8 cellular contexts compared by ENCODE assay signal in the genomic region with DNA sequence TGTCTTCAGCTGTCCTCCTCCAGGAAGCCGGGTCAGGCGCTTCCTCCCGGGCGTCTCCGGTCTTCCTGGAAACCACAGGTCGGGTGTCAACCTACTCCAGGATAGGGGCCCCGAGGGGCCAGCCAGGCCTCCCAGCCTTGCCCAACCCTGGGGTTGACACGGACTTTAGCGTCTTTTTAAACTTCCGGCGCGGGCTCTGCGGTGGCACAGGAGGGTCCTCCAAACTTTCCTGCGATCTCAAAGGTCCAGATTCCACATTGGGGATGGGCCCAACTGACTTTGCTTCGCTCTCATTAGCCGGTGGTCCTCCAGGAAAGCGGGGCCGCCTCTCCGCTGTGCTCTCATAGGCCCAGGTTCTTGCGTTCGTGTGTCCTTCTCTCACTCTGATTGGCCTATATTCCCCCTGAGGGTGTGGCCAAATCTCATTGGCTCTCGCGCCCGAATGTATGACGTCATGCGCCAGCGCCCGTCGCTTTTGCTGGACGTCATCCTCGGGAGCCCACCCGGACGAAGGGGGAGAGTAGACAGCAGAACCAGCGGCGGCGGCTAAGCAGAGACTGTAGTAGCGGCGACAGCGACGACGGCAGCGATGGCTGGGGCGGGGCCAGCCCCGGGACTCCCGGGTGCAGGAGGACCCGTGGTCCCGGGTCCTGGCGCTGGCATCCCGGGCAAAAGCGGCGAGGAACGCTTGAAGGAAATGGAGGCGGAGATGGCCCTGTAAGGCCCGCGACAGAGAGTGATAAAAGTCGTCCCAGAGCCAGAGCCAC. TPM values are rescaled to one million over a fixed set of nuclear protein-coding genes. Genes with fewer than 3 reads are reported as not detected.
DNase-seq lines count a peak whose midpoint lies in the region; ATAC-seq, FAIRE-seq and TF ChIP-seq lines count a peak whose summit lies in the region.

A gene with protein sequence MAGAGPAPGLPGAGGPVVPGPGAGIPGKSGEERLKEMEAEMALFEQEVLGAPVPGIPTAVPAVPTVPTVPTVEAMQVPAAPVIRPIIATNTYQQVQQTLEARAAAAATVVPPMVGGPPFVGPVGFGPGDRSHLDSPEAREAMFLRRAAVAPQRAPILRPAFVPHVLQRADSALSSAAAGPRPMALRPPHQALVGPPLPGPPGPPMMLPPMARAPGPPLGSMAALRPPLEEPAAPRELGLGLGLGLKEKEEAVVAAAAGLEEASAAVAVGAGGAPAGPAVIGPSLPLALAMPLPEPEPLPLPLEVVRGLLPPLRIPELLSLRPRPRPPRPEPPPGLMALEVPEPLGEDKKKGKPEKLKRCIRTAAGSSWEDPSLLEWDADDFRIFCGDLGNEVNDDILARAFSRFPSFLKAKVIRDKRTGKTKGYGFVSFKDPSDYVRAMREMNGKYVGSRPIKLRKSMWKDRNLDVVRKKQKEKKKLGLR (plus strand): TSS at position 472 of the 767 bp plus-strand sequence. CDS start 118 bp downstream, at position 590.

- peak; percentile 98 for DNase-seq in BE2C
- peak; percentile 100 for DNase-seq in GM19240 (ENCODE audit: insufficient read length, low spot score)
- DNase-seq in NCI-H526 (lab: John Stamatoyannopoulos, UW), result peak; percentile 99 to 100
- DNase-seq in activated CD4-positive, alpha-beta T cell treated with anti-CD3 and anti-CD28 coated beads for 48 hours, result peak; percentile 97
- peak; percentile 99 for DNase-seq in kidney tubule cell (ENCODE audit: low spot score)
- DNase-seq in stimulated activated CD4-positive, alpha-beta T cell treated with anti-CD3 and anti-CD28 coated beads, Interleukin-1b, Interleukin-23, amount 100 ng/mL, for 24 hours (ENCODE audit: low read depth in 4 of 4, low spot score in 1 of 4), result peak; percentile 85 to 94 (median 92)

- peaks cover 11% of the 10 kb centered on the region for H3K36me3 ChIP-seq in BE2C

- peak; percentile 95 for FAIRE-seq in colon (lab: Jason Lieb, UNC)

- H3K4me1 ChIP-seq in BE2C, result no peaks in the 10 kb centered on the region

- ATAC-seq in HG03460 (IDR thresholded peaks at IDR 0.05; ENCODE audit: unreplicated experiment), result peak; percentile 94

- no peaks in the 10 kb centered on the region for H3K27me3 ChIP-seq in BE2C

- no peaks in the 10 kb centered on the region for H3K9me3 ChIP-seq in BE2C

- TF ChIP-seq CTCF in BE2C (IDR thresholded peaks at IDR 0.05; ENCODE audit: low read depth, low read length), result no peak

- peak within 1 kb of the TSS; percentile 97 for H3K4me3 ChIP-seq in BE2C (ENCODE audit: low read depth, low read length)

RNA-seq across cellular contexts. Expression of the gene that starts here (rescaled TPM):
- polyA plus RNA-seq in BE2C (2012; ENCODE audit: insufficient read depth, insufficient read length, low read depth), result 220 TPM

Comparison
In these comparisons a context has a peak if more than half of its experiments do, and no peak if none do; other contexts are left out.
1. Peak in every context shown above with its lines: DNase-seq, ATAC-seq and H3K4me3 ChIP-seq.